Comparison of ENCODE assay signal across 11 cellular contexts in the genomic region with DNA sequence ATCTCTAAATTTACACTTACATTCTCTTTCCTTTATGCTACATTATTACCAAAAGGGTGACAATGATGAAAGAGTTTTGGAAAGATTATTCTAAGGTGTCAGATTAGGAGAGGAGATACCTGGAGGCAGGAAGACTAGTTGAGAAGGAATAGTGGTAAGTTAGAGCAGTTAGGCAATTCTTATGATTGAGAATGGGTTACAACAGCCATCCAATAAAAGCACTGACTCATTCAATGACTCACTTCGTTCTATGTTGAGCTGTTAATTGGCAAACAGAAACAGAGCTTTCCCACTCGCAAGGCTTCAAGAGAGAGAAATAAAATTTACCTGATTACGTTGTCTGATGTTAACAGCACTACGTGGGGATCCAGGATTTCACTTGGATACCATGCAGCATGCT. TPM values are rescaled to one million over a fixed set of nuclear protein-coding genes. Genes with fewer than 3 reads are reported as not detected.
A peak's percentile ranks its signal among the peaks of the same experiment; 100 is the strongest.
DNase-seq lines count a peak whose midpoint lies in the region; ATAC-seq and TF ChIP-seq lines count a peak whose summit lies in the region.
"Had no signal": no experiment of that assay in that cellular context is flagged by ENCODE, and none has a peak within 500 bp of the region (broad histone marks: within the 10 kb centered on the region; RNA-seq: fewer than 3 reads in every experiment).

No MANE protein-coding gene starts in this region.

- H3K9me3 ChIP-seq in breast epithelium (no peaks in the 10 kb centered on the region), vagina (no peaks in the 10 kb centered on the region)

- BruUV-seq in MCF 10A (replicated peaks; lab: Mats Ljungman, UMichigan): no TSS peak

- no peak overlapping the region for H3K4me3 ChIP-seq in breast epithelium
- no peak overlapping the region for H3K4me3 ChIP-seq in vagina

- H3K9me3 Mint-ChIP-seq in MCF 10A (ENCODE audit: unreplicated experiment) (no peaks in the 10 kb centered on the region), activated B cell treated with CpG ODN at 0.5 μM for 24 hours (no peaks in the 10 kb centered on the region), immature natural killer cell (no peaks in the 10 kb centered on the region)

- H3K27me3 ChIP-seq in breast epithelium: no peaks in the 10 kb centered on the region
- no peaks in the 10 kb centered on the region for H3K27me3 ChIP-seq in vagina

- H3K27ac Mint-ChIP-seq in MCF 10A (ENCODE audit: low read depth, unreplicated experiment) (peak overlapping the region; percentile 6), activated B cell treated with CpG ODN at 0.5 μM for 24 hours (peak overlapping the region; percentile 21), immature natural killer cell (no peak overlapping the region)

- H3K36me3 Mint-ChIP-seq in MCF 10A (ENCODE audit: insufficient read depth, unreplicated experiment) (peaks cover 48% of the 10 kb centered on the region), activated B cell treated with CpG ODN at 0.5 μM for 24 hours (ENCODE audit: low read depth) (peaks cover 46% of the 10 kb centered on the region), immature natural killer cell (peaks cover 17 to 37% (median 27%) of the 10 kb centered on the region in 3 donors)

- CTCF ChIA-PET in MCF 10A (lab: Yijun Ruan, JAX): interaction anchor here (1.1 to 1.5 kb wide), 3 partner anchors 9 to 164 kb away, joined by 3 to 8 read pairs (median 4); a partner anchor contains a TSS
- CTCF ChIA-PET in activated B cell treated with CpG ODN at 0.5 μM for 24 hours (lab: Charles Lee): no interaction called here

- no peak overlapping the region for H3K27ac ChIP-seq in breast epithelium
- peak overlapping the region; percentile 40 for H3K27ac ChIP-seq in vagina

- POLR2A ChIA-PET in MCF 10A (lab: Yijun Ruan, JAX): interaction anchor here (0.9 to 2.3 kb wide), 12 partner anchors 9 to 100 kb away, joined by 3 to 23 read pairs (median 5); a partner anchor contains a TSS
- POLR2A ChIA-PET in activated B cell treated with CpG ODN at 0.5 μM for 24 hours (lab: Charles Lee): interaction anchor here (0.6 to 1.5 kb wide), 4 partner anchors 22 to 187 kb away, joined by 3 to 4 read pairs (median 4); no protein-coding TSS in a partner anchor

- intact Hi-C loops in MCF 10A (cut with micrococcal nuclease) (no loop called here), breast epithelium (cut with DNase I; ENCODE audit: low total_unique reads) (loop anchor here (10.0 kb wide), 1 partner anchor 1739 kb away; no protein-coding TSS in a partner anchor), activated B cell treated with CpG ODN at 0.5 μM for 24 hours (cut with micrococcal nuclease) (no loop called here), vagina (cut with DNase I) (no loop called here)

- H3K4me1 Mint-ChIP-seq in MCF 10A (ENCODE audit: insufficient read depth, unreplicated experiment) (peaks cover 21% of the 10 kb centered on the region), activated B cell treated with CpG ODN at 0.5 μM for 24 hours (peaks cover 52% of the 10 kb centered on the region), immature natural killer cell (peaks cover 24 to 39% of the 10 kb centered on the region in 2 donors)

- peak; percentile 92 for DNase-seq in MCF 10A (ENCODE audit: unreplicated experiment)
- DNase-seq in breast epithelium (ENCODE audit: low spot score in 2 of 2): no peak
- DNase-seq in activated B cell treated with CpG ODN at 0.5 μM for 24 hours: no peak
- DNase-seq in glomerular endothelial cell (ENCODE audit: extremely low read depth, low read depth, low spot score): peak; percentile 33
- DNase-seq in vagina (ENCODE audit: extremely low spot score in 2 of 2): no peak
- no peak for DNase-seq in NCI-H187 (lab: John Stamatoyannopoulos, UW)
- DNase-seq in immature natural killer cell: no peak
- no peak for DNase-seq in NCI-H345 treated with DMSO at 0.1 percent for 48 hours (lab: John Stamatoyannopoulos, UW; ENCODE audit: unreplicated experiment)
- DNase-seq: activated naive CD4-positive, alpha-beta T cell; COR-L47; SHP77 treated with DMSO at 0.1 percent for 48 hours had no signal

- H3K4me3 Mint-ChIP-seq in MCF 10A (ENCODE audit: unreplicated experiment) (peak overlapping the region; percentile 49), activated B cell treated with CpG ODN at 0.5 μM for 24 hours (no peak overlapping the region), immature natural killer cell (no peak overlapping the region)

- H3K27me3 Mint-ChIP-seq in MCF 10A (ENCODE audit: insufficient read depth, unreplicated experiment): no peaks in the 10 kb centered on the region
- no peaks in the 10 kb centered on the region for H3K27me3 Mint-ChIP-seq in activated B cell treated with CpG ODN at 0.5 μM for 24 hours
- peaks cover 0 to under 1% (median under 1%) of the 10 kb centered on the region in 3 donors for H3K27me3 Mint-ChIP-seq in immature natural killer cell (ENCODE audit: low read depth in 3 of 3)

- no peak for TF ChIP-seq CTCF in MCF 10A (IDR thresholded peaks at IDR 0.05; ENCODE audit: unreplicated experiment)
- TF ChIP-seq CTCF in breast epithelium (IDR thresholded peaks at IDR 0.05): no peak
- no peak for TF ChIP-seq CTCF in activated B cell treated with CpG ODN at 0.5 μM for 24 hours (IDR thresholded peaks at IDR 0.05)
- TF ChIP-seq CTCF in vagina (IDR thresholded peaks at IDR 0.05): no peak

- no peak for TF ChIP-seq POLR2A in breast epithelium (IDR thresholded peaks at IDR 0.05)
- no peak for TF ChIP-seq POLR2A in vagina (IDR thresholded peaks at IDR 0.05)

- no peak for ATAC-seq in activated B cell treated with CpG ODN at 0.5 μM for 24 hours (ENCODE audit: low read depth)

- H3K36me3 ChIP-seq in breast epithelium: peaks cover 10% of the 10 kb centered on the region
- peaks cover 0 to 49% of the 10 kb centered on the region in 2 donors for H3K36me3 ChIP-seq in vagina

- H3K4me1 ChIP-seq in breast epithelium (peaks cover 0 to 19% of the 10 kb centered on the region in 2 donors), vagina (peaks cover 37% of the 10 kb centered on the region)

RNA-seq across cellular contexts. Expression of a gene that starts 5.8 kb away (rescaled TPM):
- total RNA-seq in MCF 10A (2022) (88.2 and 89.2 TPM in 2 replicates), breast epithelium (100 to 1,000 TPM in 2 of 3 donors, 10 to 100 TPM in 1; 52.8 to 139 (median 102) TPM), activated B cell treated with CpG ODN at 0.5 μM for 24 hours (158 and 187 TPM in 2 replicates), glomerular endothelial cell (57.9 and 78.1 TPM in 2 replicates), vagina (72.2 TPM)
- 10 to 100 TPM; 73.7 to 93.1 (median 77.7) TPM for polyA plus RNA-seq in immature natural killer cell

RNA-seq across cellular contexts. Expression of a gene that starts 6.3 kb away (rescaled TPM):
- 49.0 and 49.3 TPM in 2 replicates for total RNA-seq in MCF 10A (2022)
- 10 to 100 TPM; 38.4 to 52.1 (median 50.8) TPM for total RNA-seq in breast epithelium
- 70.4 and 87.7 TPM in 2 replicates for total RNA-seq in activated B cell treated with CpG ODN at 0.5 μM for 24 hours
- total RNA-seq in glomerular endothelial cell: 34.3 and 54.5 TPM in 2 replicates
- total RNA-seq in vagina: 43.5 TPM
- 10 to 100 TPM; 21.4 to 32.7 (median 22.5) TPM for polyA plus RNA-seq in immature natural killer cell

RNA-seq across cellular contexts. Expression of a gene that starts 25.3 kb away (rescaled TPM):
- total RNA-seq in MCF 10A (2022) (386 and 438 TPM in 2 replicates), breast epithelium (100 to 1,000 TPM in 1 of 3 donors, 10 to 100 TPM in 2; 59.0 to 109 (median 88.8) TPM), activated B cell treated with CpG ODN at 0.5 μM for 24 hours (160 and 177 TPM in 2 replicates), glomerular endothelial cell (166 and 196 TPM in 2 replicates), vagina (97.0 TPM)
- 100 to 1,000 TPM; 187 to 305 (median 226) TPM for polyA plus RNA-seq in immature natural killer cell

RNA-seq across cellular contexts. Expression of a gene that starts 55.1 kb away (rescaled TPM):
- total RNA-seq in MCF 10A (2022) (32.1 and 41.0 TPM in 2 replicates), breast epithelium (10 to 100 TPM; 10.1 to 14.4 (median 13.8) TPM), activated B cell treated with CpG ODN at 0.5 μM for 24 hours (17.7 and 19.9 TPM in 2 replicates), glomerular endothelial cell (14.1 and 16.0 TPM in 2 replicates), vagina (14.0 TPM)
- polyA plus RNA-seq in immature natural killer cell: 1 to 10 TPM in 1 of 3 donors, under 1 TPM in 2; 0.15 to 1.4 (median 0.81) TPM

Comparison
In these comparisons a context has a peak if more than half of its experiments do, and no peak if none do; other contexts are left out.
1. DNase-seq: peak in MCF 10A (single experiment) and glomerular endothelial cell (single experiment); none in breast epithelium (0 of 2), activated B cell treated with CpG ODN at 0.5 μM for 24 hours (single experiment), vagina (0 of 2), NCI-H187 (0 of 2), immature natural killer cell (0 of 3) and NCI-H345 treated with DMSO at 0.1 percent for 48 hours (single experiment).
2. H3K27ac Mint-ChIP-seq: peak in MCF 10A (single experiment) and activated B cell treated with CpG ODN at 0.5 μM for 24 hours (single experiment); none in immature natural killer cell (0 of 6).